ENCODE assay signal across 9 cellular contexts in the genomic region with DNA sequence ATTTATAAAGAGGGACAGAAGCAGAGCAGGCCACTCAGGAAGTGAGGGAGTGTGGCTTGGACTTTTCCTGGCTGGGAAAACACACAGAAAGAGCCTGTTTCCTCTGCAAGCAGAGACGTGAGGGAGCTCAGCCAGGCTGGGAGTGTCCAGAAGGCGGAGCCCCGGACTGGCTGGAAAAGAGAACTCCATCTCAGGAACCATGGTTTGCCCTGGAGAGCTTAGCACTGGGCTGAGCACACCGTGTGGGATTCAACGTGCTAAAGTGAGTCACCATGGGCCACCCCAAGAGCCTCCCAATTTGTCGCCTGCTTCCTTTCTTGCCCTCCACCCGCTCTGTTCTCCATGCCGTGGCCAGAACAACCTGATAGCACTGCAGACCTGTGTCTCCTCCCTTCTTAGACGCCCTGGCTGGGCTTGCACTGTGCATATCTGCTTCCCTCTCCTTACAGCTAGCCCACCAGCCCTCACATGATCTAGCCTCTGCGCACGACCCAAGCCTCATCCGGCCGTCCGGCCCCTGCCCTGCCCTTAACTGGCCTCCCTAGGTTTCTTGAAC. TPM values are rescaled to one million over a fixed set of nuclear protein-coding genes. Genes with fewer than 3 reads are reported as not detected.
DNase-seq lines count a peak whose midpoint lies in the region; TF ChIP-seq lines count a peak whose summit lies in the region.
"Had no signal": no experiment of that assay in that cellular context is flagged by ENCODE, and none has a peak within 500 bp of the region (broad histone marks: within the 10 kb centered on the region; RNA-seq: fewer than 3 reads in every experiment).

No MANE protein-coding gene starts in this region.

- intact Hi-C loops in tibial artery (cut with DNase I; ENCODE audit: low total_unique reads): loop anchor here (10.0 kb wide), 1 partner anchor 45 kb away; no protein-coding TSS in a partner anchor

- peak overlapping the region; percentile 77 for H3K27ac Mint-ChIP-seq in endothelial cell (ENCODE audit: unreplicated experiment)

- peaks cover 0 to 46% (median 34%) of the 10 kb centered on the region in 4 donors for H3K4me1 ChIP-seq in tibial artery

- no peaks in the 10 kb centered on the region for H3K9me3 Mint-ChIP-seq in endothelial cell (ENCODE audit: unreplicated experiment)

- peak overlapping the region; percentile 72 to 74 for H3K27ac ChIP-seq in tibial artery

- H3K36me3 ChIP-seq in tibial artery: no peaks in the 10 kb centered on the region

- TF ChIP-seq CTCF in endothelial cell (IDR thresholded peaks at IDR 0.05; ENCODE audit: unreplicated experiment): no peak
- peak; percentile 8 to 27 for TF ChIP-seq CTCF in tibial artery (IDR thresholded peaks at IDR 0.05)
- no peak for TF ChIP-seq CTCF in GM10266 (IDR thresholded peaks at IDR 0.05; ENCODE audit: control insufficient read depth, insufficient read depth, low read depth, missing control alignments)

- H3K36me3 Mint-ChIP-seq in endothelial cell (ENCODE audit: low read depth, unreplicated experiment): peaks cover 12% of the 10 kb centered on the region

- peaks cover 72% of the 10 kb centered on the region for H3K4me1 Mint-ChIP-seq in endothelial cell (ENCODE audit: unreplicated experiment)

- peak overlapping the region; percentile 18 to 24 for H3K4me3 ChIP-seq in tibial artery

- DNase-seq in MV-4-11 (lab: John Stamatoyannopoulos, UW): peak; percentile 51
- DNase-seq in endothelial cell (ENCODE audit: low spot score): peak; percentile 29
- DNase-seq in medulla oblongata (ENCODE audit: extremely low spot score): peak; percentile 23
- peak; percentile 88 to 95 for DNase-seq in tibial artery
- DNase-seq in GM10266 (ENCODE audit: extremely low spot score): no peak
- DNase-seq in activated naive CD4-positive, alpha-beta T cell (lab: John Stamatoyannopoulos, UW): no peak
- DNase-seq in NCI-H1694 (lab: John Stamatoyannopoulos, UW): no peak
- no peak for DNase-seq in NCI-H187 (lab: John Stamatoyannopoulos, UW)
- DNase-seq: stimulated activated naive CD4-positive, alpha-beta T cell treated with Interleukin-2 at 50 U/mL for 16 hours had no signal

- no peaks in the 10 kb centered on the region for H3K9me3 ChIP-seq in tibial artery

- no peaks in the 10 kb centered on the region for H3K27me3 ChIP-seq in tibial artery

- H3K4me3 Mint-ChIP-seq in endothelial cell (ENCODE audit: unreplicated experiment): no peak overlapping the region

- H3K27me3 Mint-ChIP-seq in endothelial cell (ENCODE audit: unreplicated experiment): peaks cover 6% of the 10 kb centered on the region

RNA-seq across cellular contexts. Expression of gene GALNT18, which starts 51.8 kb away (rescaled TPM):
- total RNA-seq in endothelial cell (ENCODE audit: unreplicated experiment): 87.6 TPM

Comparison
In these comparisons a context has a peak if more than half of its experiments do, and no peak if none do; other contexts are left out.
1. DNase-seq: peak in MV-4-11 (single experiment), endothelial cell (single experiment), medulla oblongata (single experiment) and tibial artery (2 of 2); none in GM10266 (single experiment), activated naive CD4-positive, alpha-beta T cell (0 of 4), NCI-H1694 (single experiment) and NCI-H187 (0 of 2).
2. CTCF ChIP-seq: peak in tibial artery (2 of 2); none in endothelial cell (single experiment) and GM10266 (single experiment).